Comparison of ENCODE assay signal across 8 cellular contexts in genomic region chrX:15675490-15675921, GRCh38. TPM values are rescaled to one million over a fixed set of nuclear protein-coding genes. Genes with fewer than 3 reads are reported as not detected.
A peak's percentile ranks its signal among the peaks of the same experiment; 100 is the strongest.
DNase-seq lines count a peak whose midpoint lies in the region; ATAC-seq and TF ChIP-seq lines count a peak whose summit lies in the region.

No MANE protein-coding gene starts in this region.

- H3K14ac ChIP-seq in trophoblast cell (ENCODE audit: low read length), result peak overlapping the region; percentile 97

- H2AFZ ChIP-seq in DND-41 (ENCODE audit: low read depth, low read length), result peak overlapping the region; percentile 93
- peak overlapping the region; percentile 74 for H2AFZ ChIP-seq in PC-9
- peak overlapping the region; percentile 82 for H2AFZ ChIP-seq in trophoblast cell (ENCODE audit: insufficient read depth, low read length, poor library complexity)

- POLR2A ChIA-PET in PC-9 (lab: Charles Lee; ENCODE audit: unreplicated experiment), result interaction anchor here (0.6 kb wide), 1 partner anchor 19 kb away, joined by 4 read pairs; no protein-coding TSS in a partner anchor

- no peak for TF ChIP-seq CTCF in DND-41 (IDR thresholded peaks at IDR 0.05; ENCODE audit: borderline replicate concordance, extremely low read depth, low read length, poor library complexity, severe bottlenecking)
- TF ChIP-seq CTCF in PC-9 (conservative IDR thresholded peaks at IDR 0.05), result no peak
- no peak for TF ChIP-seq CTCF in transverse colon (IDR thresholded peaks at IDR 0.05)

- H3K36me3 ChIP-seq in DND-41 (ENCODE audit: insufficient read depth, low read length) (peaks cover 6% of the 10 kb centered on the region; the same call in 1 of the 2 replicates), PC-9 (ENCODE audit: low read depth) (peaks cover 5% of the 10 kb centered on the region; the same call in 1 of the 2 replicates), trophoblast cell (ENCODE audit: control insufficient read depth in 1 of 2, insufficient read depth in 2 of 2, low read length in 2 of 2) (peaks cover 0 to 3% of the 10 kb centered on the region in 2 experiments), transverse colon (no peaks in the 10 kb centered on the region)

- WGBS in trophoblast cell (ENCODE audit: extremely low coverage, insufficient coverage, insufficient read length), result no CpG with 5 or more reads among the region's 38 CpGs
- WGBS in transverse colon (ENCODE audit: low coverage in 1 of 2), 2 donors, result 1% methylated on average over 38 of the region's 38 CpGs; no CpG with 5 or more reads in 1 of the 2 donors

- H3K18ac ChIP-seq in trophoblast cell (ENCODE audit: low read length), result peak overlapping the region; percentile 98

- peaks cover 6% of the 10 kb centered on the region; the same call in 1 of the 2 replicates for H3F3A ChIP-seq in PC-9 (ENCODE audit: insufficient read depth, low read depth)

- peak overlapping the region; percentile 95 for H2BK5ac ChIP-seq in trophoblast cell (ENCODE audit: low read depth, low read length, poor library complexity)

- H3K9me3 ChIP-seq in DND-41 (ENCODE audit: insufficient read depth, low read length, severe bottlenecking), result no peaks in the 10 kb centered on the region
- H3K9me3 ChIP-seq in PC-9 (ENCODE audit: insufficient read depth, low read depth), result no peaks in the 10 kb centered on the region
- no peaks in the 10 kb centered on the region for H3K9me3 ChIP-seq in trophoblast cell (ENCODE audit: insufficient read depth, low read depth, low read length)
- H3K9me3 ChIP-seq in transverse colon, result no peaks in the 10 kb centered on the region

- H4K91ac ChIP-seq in trophoblast cell (ENCODE audit: low read depth, low read length), result peak overlapping the region; percentile 96

- H3K4me2 ChIP-seq in DND-41 (ENCODE audit: insufficient read depth, low read length) (peak overlapping the region; percentile 88; the same call in 1 of the 2 replicates), PC-9 (peak overlapping the region; percentile 77), trophoblast cell (ENCODE audit: low read length) (peak overlapping the region; percentile 62)

- H4K20me1 ChIP-seq in DND-41 (ENCODE audit: insufficient read depth, low read length) (peaks cover 14% of the 10 kb centered on the region; the same call in 1 of the 2 replicates), PC-9 (ENCODE audit: insufficient read depth) (peaks cover 9% of the 10 kb centered on the region; the same call in 1 of the 2 replicates)

- H3K9me2 ChIP-seq in PC-9 (ENCODE audit: insufficient read depth), result no peaks in the 10 kb centered on the region

- in situ Hi-C loops in transverse colon (cut with MboI; ENCODE audit: low pct_ligation_motif_present in 1 of 4, low pct_unique_long_range_greater_than_20kb in 1 of 4, low sequenced_read_pairs in 3 of 4), result loop anchor here in 2 of 4 donors (25.0 kb wide), 3 partner anchors 112 to 1012 kb away; partner anchors contain the start of genes PIGA (in 1 of the 2) and ZRSR2 (in 1 of the 2)

- H3K27me3 ChIP-seq in DND-41 (ENCODE audit: insufficient read depth, low read length, poor library complexity) (no peaks in the 10 kb centered on the region), PC-9 (ENCODE audit: insufficient read depth, low read depth) (no peaks in the 10 kb centered on the region), trophoblast cell (ENCODE audit: insufficient read depth, low read length) (no peaks in the 10 kb centered on the region), transverse colon (no peaks in the 10 kb centered on the region)

- no peak overlapping the region for H3K23ac ChIP-seq in trophoblast cell (ENCODE audit: low read length)

- no TSS peak for BruUV-seq in PC-9 (replicated peaks; lab: Mats Ljungman, UMichigan)

- H3K79me1 ChIP-seq in trophoblast cell (ENCODE audit: low read length), result peaks cover 8% of the 10 kb centered on the region

- no peak overlapping the region for H2BK12ac ChIP-seq in trophoblast cell (ENCODE audit: low read length)

- H3K79me2 ChIP-seq in DND-41 (ENCODE audit: insufficient read depth, low read length) (peaks cover 56% of the 10 kb centered on the region), PC-9 (ENCODE audit: low read depth) (peaks cover 47% of the 10 kb centered on the region), trophoblast cell (ENCODE audit: control insufficient read depth, insufficient read depth, low read length, poor library complexity) (peaks cover 4% of the 10 kb centered on the region)

- TF ChIP-seq POLR2A in transverse colon (IDR thresholded peaks at IDR 0.05), result no peak

- no peak for TF ChIP-seq EP300 in transverse colon (IDR thresholded peaks at IDR 0.05; ENCODE audit: low read depth)

- intact Hi-C loops in PC-9 (cut with micrococcal nuclease; ENCODE audit: unreplicated experiment) (loop anchor here (1.0 to 10.0 kb wide), 4 partner anchors 77 to 341 kb away; partner anchors contain the start of genes PIGA and PIR), Right ventricle myocardium inferior (cut with DNase I) (no loop called here), transverse colon (cut with DNase I; ENCODE audit: low total_unique reads) (no loop called here)

- H3K9ac ChIP-seq in DND-41 (ENCODE audit: low read depth, low read length) (peak overlapping the region; percentile 88), trophoblast cell (ENCODE audit: low read length) (peak overlapping the region; percentile 87)

- H3K27ac ChIP-seq in DND-41 (ENCODE audit: low read length), result peak overlapping the region; percentile 90
- peak overlapping the region; percentile 95 for H3K27ac ChIP-seq in PC-9
- H3K27ac ChIP-seq in trophoblast cell (ENCODE audit: low read depth, low read length), result peak overlapping the region; percentile 94
- peak overlapping the region; percentile 96 to 98 (median 96) for H3K27ac ChIP-seq in transverse colon

- ATAC-seq in DND-41 (ENCODE audit: insufficient read depth, low read depth), result peak; percentile 70
- peak; percentile 72 for ATAC-seq in GM21529 (IDR thresholded peaks at IDR 0.05; ENCODE audit: unreplicated experiment)
- ATAC-seq in Right ventricle myocardium inferior, result peak; percentile 78

- peak overlapping the region; percentile 95 for H2BK120ac ChIP-seq in trophoblast cell (ENCODE audit: insufficient read depth, low read length, poor library complexity)

- CTCF ChIA-PET in PC-9 (lab: Charles Lee), result no interaction called here

- no peak overlapping the region for H2AK5ac ChIP-seq in trophoblast cell (ENCODE audit: low read length)

- peak overlapping the region; percentile 65 for H3K4ac ChIP-seq in trophoblast cell (ENCODE audit: low read depth, low read length)

- H3K4me1 ChIP-seq in DND-41 (ENCODE audit: insufficient read depth, low read length) (peaks cover 31% of the 10 kb centered on the region), PC-9 (replicated peaks; ENCODE audit: insufficient read depth) (peaks cover 21% of the 10 kb centered on the region), trophoblast cell (ENCODE audit: control insufficient read depth in 1 of 2, insufficient read depth in 2 of 2, low read length in 2 of 2) (no peaks in the 10 kb centered on the region), transverse colon (peaks cover 7 to 16% (median 11%) of the 10 kb centered on the region in 4 donors)

- DNase-seq in DND-41, result no peak
- DNase-seq in HuH-7.5 (ENCODE audit: low spot score), result peak; percentile 16
- DNase-seq in PC-9, result peak; percentile 79 to 84
- DNase-seq in activated gamma-delta T cell treated with Interleukin-2 at 50 U/mL for 16 hours, result peak; percentile 82
- DNase-seq in Right ventricle myocardium inferior (ENCODE audit: missing footprints), result peak; percentile 86
- peak in 1 of 2 donors; percentile 87 for DNase-seq in trophoblast cell
- peak; percentile 91 for DNase-seq in transverse colon

- H4K8ac ChIP-seq in trophoblast cell (ENCODE audit: low read depth, low read length), result peak overlapping the region; percentile 98

- peak overlapping the region; percentile 81 to 95; a peak in 3 of 4 replicates for H3K4me3 ChIP-seq in DND-41 (ENCODE audit: low read depth in 1 of 2, low read length in 2 of 2)
- H3K4me3 ChIP-seq in PC-9, result peak overlapping the region; percentile 78
- peak overlapping the region; percentile 98 for H3K4me3 ChIP-seq in trophoblast cell (ENCODE audit: low read depth, low read length)
- H3K4me3 ChIP-seq in transverse colon, result peak overlapping the region; percentile 34 to 74 (median 64)

- H4K12ac ChIP-seq in trophoblast cell (ENCODE audit: low read depth, low read length), result peak overlapping the region; percentile 76

RNA-seq across cellular contexts. Expression of gene CLTRN, which starts 10.9 kb away (rescaled TPM):
- total RNA-seq in PC-9 (2021) (1.1 and 2.7 TPM in 2 replicates), Right ventricle myocardium inferior (0.70 TPM), transverse colon (under 1 TPM in 1 of 4 donors, not detected in 3; 0.48 TPM)
- polyA plus RNA-seq in trophoblast cell (2013), result 1.6 TPM in 2 replicates
